1 cellular context compared by ENCODE assay signal in genomic region chr6:71476872-71477271, GRCh38.
TF ChIP-seq lines count a peak whose summit lies in the region.

No MANE protein-coding gene starts in this region.

TF ChIP-seq in GM23338, 12 proteins besides CTCF, POLR2A, EP300 and RAD21 (continued from another document):
- TF ChIP-seq ZNF462 (CRISPR knock-in tag; IDR thresholded peaks at IDR 0.05) (no peak), JUNB (IDR thresholded peaks at IDR 0.05; ENCODE audit: unreplicated experiment) (no peak), REST (IDR thresholded peaks at IDR 0.05; ENCODE audit: unreplicated experiment) (no peak), STAT1 (IDR thresholded peaks at IDR 0.05; ENCODE audit: unreplicated experiment) (no peak), ZNF114 (CRISPR knock-in tag; IDR thresholded peaks at IDR 0.05) (no peak), ZNF331 (CRISPR knock-in tag; IDR thresholded peaks at IDR 0.05; ENCODE audit: low read depth) (no peak), EZH2 (IDR thresholded peaks at IDR 0.05; ENCODE audit: low read depth, unreplicated experiment) (no peak), CREB1 (CRISPR knock-in tag; IDR thresholded peaks at IDR 0.05; ENCODE audit: low read depth) (no peak), ETS1 (IDR thresholded peaks at IDR 0.05) (no peak)
